In genomic region chr5:116746668-116747067, GRCh38 we compare ENCODE assay signal across 21 cellular contexts.
DNase-seq lines count a peak whose midpoint lies in the region; ATAC-seq and TF ChIP-seq lines count a peak whose summit lies in the region.
"Had no signal": no experiment of that assay in that cellular context is flagged by ENCODE, and none has a peak within 500 bp of the region (broad histone marks: within the 10 kb centered on the region; RNA-seq: fewer than 3 reads in every experiment).

No MANE protein-coding gene starts in this region.

- ATAC-seq in GM23338 (no peak), GM18519 (IDR thresholded peaks at IDR 0.05; ENCODE audit: low FRiP score, unreplicated experiment) (no peak), GM18868 (IDR thresholded peaks at IDR 0.05; ENCODE audit: unreplicated experiment) (no peak)
- ATAC-seq: A549, GM12878 had no signal

- H3K79me2 ChIP-seq in GM23338 (replicated peaks; ENCODE audit: insufficient read depth) = no peaks in the 10 kb centered on the region

- H3K9me3 ChIP-seq in HEK293 (ENCODE audit: control insufficient read depth, insufficient read depth, low read depth, low read length) = no peaks in the 10 kb centered on the region
- H3K9me3 ChIP-seq: A549, BE2C had no signal

- no peak for DNase-seq in GM23338 (ENCODE audit: low spot score)
- no peak for DNase-seq in activated CD4-positive, alpha-beta T cell treated with anti-CD3 and anti-CD28 coated beads, Interleukin-2, amount 10 ng/mL, durations not matched to agents 7 days and 5 days
- DNase-seq: 8988T; ACHN; AML-193; BE2C; CD4-positive, alpha-beta T cell; CD8-positive, alpha-beta memory T cell; DMS 273 treated with DMSO at 0.1 percent for 48 hours; DMS79; EL; GDM1 had no signal

- H3K4me1 ChIP-seq in GM23338 (ENCODE audit: insufficient read depth) = peaks cover 4% of the 10 kb centered on the region; the same call in 1 of the 2 replicates
- H3K4me1 ChIP-seq in HEK293 (ENCODE audit: control insufficient read depth, insufficient read depth, low read length) = peaks cover 7% of the 10 kb centered on the region
- H3K4me1 ChIP-seq: A549; BE2C; BLaER1 treated with 17β-estradiol and CSF1 and Interleukin-3, amounts not matched to agents 10 nM and 100 nM had no signal

- H3K9me3 Mint-ChIP-seq in GM23338 (peaks cover 7% of the 10 kb centered on the region; the same call in 2 of the 3 replicates), nephron (peaks cover 8% of the 10 kb centered on the region)
- peaks cover 7% of the 10 kb centered on the region for H3K9me3 Mint-ChIP-seq in activated CD4-positive, alpha-beta T cell treated with anti-CD3 and anti-CD28 coated beads, Interleukin-2, amount 10 ng/mL, durations not matched to agents 7 days and 5 days

- H3K27ac ChIP-seq in GM23338 (ENCODE audit: low read depth) = no peak overlapping the region
- H3K27ac ChIP-seq in HEK293 (ENCODE audit: extremely low read depth, low read depth, low read length) = no peak overlapping the region
- H3K27ac ChIP-seq: A549; BLaER1 treated with 17β-estradiol and CSF1 and Interleukin-3, amounts not matched to agents 10 nM and 100 nM had no signal

- H3K9me2 ChIP-seq in GM23338 (ENCODE audit: insufficient read depth) = peaks cover 20% of the 10 kb centered on the region; the same call in 1 of the 2 replicates

- H3K4me3 Mint-ChIP-seq in GM23338 = no peak overlapping the region
- H3K4me3 Mint-ChIP-seq in nephron = no peak overlapping the region
- H3K4me3 Mint-ChIP-seq in activated CD4-positive, alpha-beta T cell treated with anti-CD3 and anti-CD28 coated beads, Interleukin-2, amount 10 ng/mL, durations not matched to agents 7 days and 5 days = no peak overlapping the region
- H3K4me3 Mint-ChIP-seq: CD14-positive monocyte; CD4-positive, alpha-beta T cell; CD8-positive, alpha-beta memory T cell had no signal

- H3K4me1 Mint-ChIP-seq in GM23338 = no peaks in the 10 kb centered on the region; the same call in 2 of the 3 replicates
- H3K4me1 Mint-ChIP-seq in nephron = peaks cover 26% of the 10 kb centered on the region
- H3K4me1 Mint-ChIP-seq in activated CD4-positive, alpha-beta T cell treated with anti-CD3 and anti-CD28 coated beads, Interleukin-2, amount 10 ng/mL, durations not matched to agents 7 days and 5 days = no peaks in the 10 kb centered on the region
- H3K4me1 Mint-ChIP-seq: CD14-positive monocyte; CD8-positive, alpha-beta memory T cell had no signal

- no peak overlapping the region for H3K4me2 ChIP-seq in GM23338
- H3K4me2 ChIP-seq: A549; BLaER1 treated with 17β-estradiol and CSF1 and Interleukin-3, amounts not matched to agents 10 nM and 100 nM had no signal

- peak overlapping the region; percentile 35; the same call in 1 of the 2 replicates for H2AFZ ChIP-seq in GM23338

- CTCF ChIA-PET in HEK293 (lab: Yijun Ruan, JAX) = interaction anchor here (0.6 kb wide), 1 partner anchor 136 kb away, joined by 3 read pairs; no protein-coding TSS in a partner anchor
- CTCF ChIA-PET in activated CD4-positive, alpha-beta T cell treated with anti-CD3 and anti-CD28 coated beads, Interleukin-2, amount 10 ng/mL, durations not matched to agents 7 days and 5 days (lab: Charles Lee) = no interaction called here

- H3K27me3 Mint-ChIP-seq in GM23338 (ENCODE audit: insufficient read depth, low read depth, poor library complexity) (peaks cover 1% of the 10 kb centered on the region), nephron (ENCODE audit: low read depth) (no peaks in the 10 kb centered on the region)
- no peaks in the 10 kb centered on the region for H3K27me3 Mint-ChIP-seq in activated CD4-positive, alpha-beta T cell treated with anti-CD3 and anti-CD28 coated beads, Interleukin-2, amount 10 ng/mL, durations not matched to agents 7 days and 5 days
- H3K27me3 Mint-ChIP-seq: CD4-positive, alpha-beta T cell had no signal

- POLR2A ChIA-PET in HEK293 (lab: Yijun Ruan, JAX) = no interaction called here
- POLR2A ChIA-PET in activated CD4-positive, alpha-beta T cell treated with anti-CD3 and anti-CD28 coated beads, Interleukin-2, amount 10 ng/mL, durations not matched to agents 7 days and 5 days (lab: Charles Lee) = no interaction called here

- no peaks in the 10 kb centered on the region for H3K27me3 ChIP-seq in GM23338 (ENCODE audit: insufficient read depth)
- H3K27me3 ChIP-seq: BE2C; BLaER1 treated with 17β-estradiol and CSF1 and Interleukin-3, amounts not matched to agents 10 nM and 100 nM had no signal

- no peak overlapping the region for H3K4me3 ChIP-seq in GM23338
- no peak overlapping the region for H3K4me3 ChIP-seq in HEK293 (ENCODE audit: low read depth, low read length)
- H3K4me3 ChIP-seq: A549; BLaER1 treated with 17β-estradiol and CSF1 and Interleukin-3, amounts not matched to agents 10 nM and 100 nM; GM12878; HAP-1 had no signal

- no peaks in the 10 kb centered on the region for H3F3A ChIP-seq in GM23338 (replicated peaks; ENCODE audit: low read depth)

- H3K36me3 ChIP-seq in GM23338 (ENCODE audit: insufficient read depth) = no peaks in the 10 kb centered on the region
- no peaks in the 10 kb centered on the region for H3K36me3 ChIP-seq in HEK293 (ENCODE audit: control insufficient read depth in 2 of 2, insufficient read depth in 1 of 2, low read length in 2 of 2)
- H3K36me3 ChIP-seq: BE2C; BLaER1 treated with 17β-estradiol and CSF1 and Interleukin-3, amounts not matched to agents 10 nM and 100 nM; HAP-1 had no signal

- no peaks in the 10 kb centered on the region for H4K20me1 ChIP-seq in GM23338 (replicated peaks; ENCODE audit: insufficient read depth)
- H4K20me1 ChIP-seq: BLaER1 treated with 17β-estradiol and CSF1 and Interleukin-3, amounts not matched to agents 10 nM and 100 nM had no signal

- TF ChIP-seq CTCF in GM23338 (conservative IDR thresholded peaks at IDR 0.05; ENCODE audit: low read depth in 2 of 2) = no peak
- TF ChIP-seq CTCF in HEK293 (tag by site-specific recombination; IDR thresholded peaks at IDR 0.05) = no peak
- TF ChIP-seq CTCF in nephron (IDR thresholded peaks at IDR 0.05; ENCODE audit: unreplicated experiment in 3 of 3) = no peak

- H3K36me3 Mint-ChIP-seq in GM23338 (ENCODE audit: low read depth) = peaks cover 13% of the 10 kb centered on the region
- H3K36me3 Mint-ChIP-seq in nephron (ENCODE audit: low read depth) = no peaks in the 10 kb centered on the region
- no peaks in the 10 kb centered on the region for H3K36me3 Mint-ChIP-seq in activated CD4-positive, alpha-beta T cell treated with anti-CD3 and anti-CD28 coated beads, Interleukin-2, amount 10 ng/mL, durations not matched to agents 7 days and 5 days (ENCODE audit: low read depth)
- H3K36me3 Mint-ChIP-seq: CD14-positive monocyte; CD8-positive, alpha-beta memory T cell had no signal

- H3K27ac Mint-ChIP-seq in GM23338 (no peak overlapping the region), nephron (peak overlapping the region in 2 of 3 experiments; percentile 76 to 96)
- H3K27ac Mint-ChIP-seq in activated CD4-positive, alpha-beta T cell treated with anti-CD3 and anti-CD28 coated beads, Interleukin-2, amount 10 ng/mL, durations not matched to agents 7 days and 5 days = no peak overlapping the region
- H3K27ac Mint-ChIP-seq: CD14-positive monocyte; CD4-positive, alpha-beta T cell; CD8-positive, alpha-beta memory T cell had no signal

TF ChIP-seq in HEK293, 187 proteins besides CTCF, POLR2A, EP300 and RAD21:
- 0 out of 2 replicates have a peak, but pooled peaks have one; percentile 11 for TF ChIP-seq PRDM6 (tag by site-specific recombination; IDR thresholded peaks at IDR 0.05)
- TF ChIP-seq ZNF266 (tag by site-specific recombination; IDR thresholded peaks at IDR 0.05; ENCODE audit: low read depth) = no peak
- 0 out of 2 replicates have a peak, but pooled peaks have one; percentile 25 for TF ChIP-seq FEZF1 (tag by site-specific recombination; IDR thresholded peaks at IDR 0.05)
- peak; percentile 62 for TF ChIP-seq BCL6B (tag by site-specific recombination; IDR thresholded peaks at IDR 0.05)

Comparison
In these comparisons a context has a peak if more than half of its experiments do, and no peak if none do; other contexts are left out.
1. H3K27ac Mint-ChIP-seq: peak in nephron (2 of 3); none in GM23338 (single experiment) and activated CD4-positive, alpha-beta T cell treated with anti-CD3 and anti-CD28 coated beads, Interleukin-2, amount 10 ng/mL, durations not matched to agents 7 days and 5 days (single experiment).